9 cellular contexts compared by ENCODE assay signal in the genomic region with DNA sequence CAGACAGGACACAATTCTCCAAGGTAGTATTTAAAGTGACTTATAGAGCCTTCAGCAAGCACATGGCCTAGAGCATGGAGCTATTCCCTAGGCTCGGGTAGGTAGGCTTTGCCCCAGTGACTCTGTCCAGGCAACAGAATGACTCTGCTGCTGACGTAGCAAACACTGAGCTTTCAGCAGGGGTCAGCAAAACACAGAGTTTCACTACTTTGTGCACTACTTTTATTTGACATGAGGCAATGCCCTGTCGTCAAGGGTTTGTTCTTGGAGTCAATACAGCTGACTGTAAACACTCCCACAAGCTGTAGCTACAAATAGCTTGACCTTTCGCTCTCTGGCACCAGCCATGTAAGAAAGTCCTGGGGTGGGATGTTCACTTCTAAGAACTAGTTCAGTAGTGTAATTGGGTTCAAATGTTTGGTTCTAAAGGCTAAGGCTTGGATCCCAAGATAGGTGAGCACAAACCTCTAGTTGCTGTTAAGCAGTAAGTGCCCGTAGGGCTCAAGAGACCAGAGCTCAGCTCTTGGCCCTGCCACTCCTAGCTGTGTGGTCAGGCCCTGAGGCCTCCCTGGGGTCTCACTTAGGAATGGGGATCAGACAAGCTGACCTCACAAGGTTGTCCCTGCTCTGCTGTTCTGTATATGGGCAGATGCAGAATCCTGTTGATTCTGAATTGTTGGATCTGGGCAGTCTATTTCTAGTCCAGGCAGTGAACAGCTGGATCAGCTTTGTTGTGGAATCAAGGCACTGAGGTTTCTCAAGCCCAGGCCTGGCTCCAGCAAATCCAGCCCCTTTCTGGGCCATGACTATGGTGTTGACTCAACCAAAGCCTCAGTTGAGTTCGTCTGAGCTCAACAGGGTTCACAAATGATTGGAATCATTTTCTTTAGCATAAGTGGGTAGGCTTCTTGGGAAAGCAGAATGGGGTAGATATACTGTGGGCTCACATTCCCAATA. TPM values are rescaled to one million over a fixed set of nuclear protein-coding genes. Genes with fewer than 3 reads are reported as not detected.
DNase-seq lines count a peak whose midpoint lies in the region; ATAC-seq and TF ChIP-seq lines count a peak whose summit lies in the region.
"Had no signal": no experiment of that assay in that cellular context is flagged by ENCODE, and none has a peak within 500 bp of the region (broad histone marks: within the 10 kb centered on the region; RNA-seq: fewer than 3 reads in every experiment).

No MANE protein-coding gene starts in this region.

- peak in 1 of 2 donors; percentile 32 for DNase-seq in breast epithelium (ENCODE audit: low spot score in 2 of 2)
- no peak for DNase-seq in MCF 10A (ENCODE audit: unreplicated experiment)
- peak; percentile 98 for DNase-seq in fibroblast of villous mesenchyme (ENCODE audit: low read depth)
- DNase-seq in naive thymus-derived CD4-positive, alpha-beta T cell: no peak
- DNase-seq in NCI-H1694 treated with DMSO at 0.1 percent for 48 hours (lab: John Stamatoyannopoulos, UW): no peak
- no peak for DNase-seq in SHP77 (lab: John Stamatoyannopoulos, UW)
- DNase-seq in activated CD4-positive, alpha-beta T cell treated with anti-CD3 and anti-CD28 coated beads for 4 hours: no peak

- no peaks in the 10 kb centered on the region for H3K9me3 Mint-ChIP-seq in MCF 10A (ENCODE audit: unreplicated experiment)
- H3K9me3 Mint-ChIP-seq in naive thymus-derived CD4-positive, alpha-beta T cell: no peaks in the 10 kb centered on the region

- BruUV-seq in MCF 10A (replicated peaks; lab: Mats Ljungman, UMichigan): no TSS peak

- H3K27me3 Mint-ChIP-seq in MCF 10A (ENCODE audit: insufficient read depth, unreplicated experiment): no peaks in the 10 kb centered on the region
- H3K27me3 Mint-ChIP-seq in naive thymus-derived CD4-positive, alpha-beta T cell: no peaks in the 10 kb centered on the region

- H3K36me3 Mint-ChIP-seq in MCF 10A (ENCODE audit: insufficient read depth, unreplicated experiment): peaks cover 25% of the 10 kb centered on the region
- peaks cover 0 to 12% (median 4%) of the 10 kb centered on the region in 5 donors for H3K36me3 Mint-ChIP-seq in naive thymus-derived CD4-positive, alpha-beta T cell

- intact Hi-C loops in breast epithelium (cut with DNase I; ENCODE audit: low total_unique reads): no loop called here
- intact Hi-C loops in MCF 10A (cut with micrococcal nuclease): no loop called here
- intact Hi-C loops in naive thymus-derived CD4-positive, alpha-beta T cell (cut with micrococcal nuclease): no loop called here

- no peak overlapping the region for H3K4me3 Mint-ChIP-seq in MCF 10A (ENCODE audit: unreplicated experiment)
- no peak overlapping the region for H3K4me3 Mint-ChIP-seq in naive thymus-derived CD4-positive, alpha-beta T cell

- no peak overlapping the region for H3K4me3 ChIP-seq in breast epithelium
- H3K4me3 ChIP-seq in fibroblast of villous mesenchyme (ENCODE audit: low read depth, low read length): no peak overlapping the region
- H3K4me3 ChIP-seq in naive thymus-derived CD4-positive, alpha-beta T cell (ENCODE audit: low read length): no peak overlapping the region

- CTCF ChIA-PET in MCF 10A (lab: Yijun Ruan, JAX): interaction anchor here (0.6 to 1.4 kb wide), 7 partner anchors 11 to 644 kb away, joined by 3 to 4 read pairs (median 3); no protein-coding TSS in a partner anchor
- CTCF ChIA-PET in naive thymus-derived CD4-positive, alpha-beta T cell (lab: Charles Lee): interaction anchor here (0.5 kb wide), 1 partner anchor 250 kb away, joined by 3 read pairs; no protein-coding TSS in a partner anchor

- no peak for ATAC-seq in naive thymus-derived CD4-positive, alpha-beta T cell
- ATAC-seq in HG03108 (IDR thresholded peaks at IDR 0.05; ENCODE audit: unreplicated experiment): no peak

- H3K4me1 ChIP-seq in breast epithelium: peaks cover 0 to 13% of the 10 kb centered on the region in 2 donors
- H3K4me1 ChIP-seq in naive thymus-derived CD4-positive, alpha-beta T cell (ENCODE audit: control insufficient read depth in 2 of 2, insufficient read depth in 2 of 2, low read length in 2 of 2): peaks cover 0 to 18% of the 10 kb centered on the region in 2 donors

- peak overlapping the region; percentile 80 to 92 for H3K27ac ChIP-seq in breast epithelium
- no peak overlapping the region for H3K27ac ChIP-seq in naive thymus-derived CD4-positive, alpha-beta T cell (ENCODE audit: low read depth, low read length)

- H3K27ac Mint-ChIP-seq in MCF 10A (ENCODE audit: low read depth, unreplicated experiment): no peak overlapping the region
- peak overlapping the region in 7 of 9 donors; percentile 30 to 97 (median 76) for H3K27ac Mint-ChIP-seq in naive thymus-derived CD4-positive, alpha-beta T cell

- no peak for TF ChIP-seq CTCF in breast epithelium (IDR thresholded peaks at IDR 0.05)
- no peak for TF ChIP-seq CTCF in MCF 10A (IDR thresholded peaks at IDR 0.05; ENCODE audit: unreplicated experiment)
- peak; percentile 4 for TF ChIP-seq CTCF in fibroblast of villous mesenchyme (IDR thresholded peaks at IDR 0.05; ENCODE audit: insufficient read depth, low read depth, low read length)

- H3K36me3 ChIP-seq in breast epithelium: no peaks in the 10 kb centered on the region
- H3K36me3 ChIP-seq in naive thymus-derived CD4-positive, alpha-beta T cell (ENCODE audit: control insufficient read depth in 2 of 3, insufficient read depth in 3 of 3, low read length in 3 of 3): peaks cover 0 to 3% (median under 1%) of the 10 kb centered on the region in 3 experiments

- no peaks in the 10 kb centered on the region for H3K4me1 Mint-ChIP-seq in MCF 10A (ENCODE audit: insufficient read depth, unreplicated experiment)
- peaks cover 11 to 39% (median 35%) of the 10 kb centered on the region in 7 donors for H3K4me1 Mint-ChIP-seq in naive thymus-derived CD4-positive, alpha-beta T cell

- TF ChIP-seq POLR2A in breast epithelium (IDR thresholded peaks at IDR 0.05): no peak

- H3K9me3 ChIP-seq in breast epithelium: no peaks in the 10 kb centered on the region
- no peaks in the 10 kb centered on the region for H3K9me3 ChIP-seq in naive thymus-derived CD4-positive, alpha-beta T cell (ENCODE audit: control insufficient read depth in 2 of 3, low read length in 3 of 3)

- POLR2A ChIA-PET in MCF 10A (lab: Yijun Ruan, JAX): interaction anchor here (0.5 to 1.5 kb wide), 6 partner anchors 9 to 453 kb away, joined by 3 to 5 read pairs (median 3); no protein-coding TSS in a partner anchor
- POLR2A ChIA-PET in naive thymus-derived CD4-positive, alpha-beta T cell (lab: Charles Lee): interaction anchor here (0.6 to 2.3 kb wide), 4 partner anchors 18 to 1830 kb away, joined by 3 to 9 read pairs (median 3); a partner anchor contains a TSS

- H3K27me3 ChIP-seq in breast epithelium: no peaks in the 10 kb centered on the region
- no peaks in the 10 kb centered on the region for H3K27me3 ChIP-seq in naive thymus-derived CD4-positive, alpha-beta T cell (ENCODE audit: control insufficient read depth in 2 of 2, insufficient read depth in 2 of 2, low read length in 2 of 2)

RNA-seq across cellular contexts. Expression of a gene that starts 10.7 kb away (rescaled TPM):
- total RNA-seq in breast epithelium (not detected), MCF 10A (2022) (not detected in 2 replicates), fibroblast of villous mesenchyme (not detected in 2 replicates)
- total RNA-seq in naive thymus-derived CD4-positive, alpha-beta T cell: not detected
- not detected for polyA plus RNA-seq in naive thymus-derived CD4-positive, alpha-beta T cell
- total RNA-seq: dermis microvascular lymphatic vessel endothelial cell had no signal

RNA-seq across cellular contexts. Expression of a gene that starts 26.8 kb away (rescaled TPM):
- total RNA-seq in breast epithelium: 100 to 1,000 TPM in 1 of 3 donors, 10 to 100 TPM in 2; 76.0 to 192 (median 80.5) TPM
- total RNA-seq in MCF 10A (2022): 21.2 and 26.1 TPM in 2 replicates
- total RNA-seq in fibroblast of villous mesenchyme: 43.2 and 58.7 TPM in 2 replicates
- total RNA-seq in naive thymus-derived CD4-positive, alpha-beta T cell: 10 to 100 TPM; 33.5 to 52.1 (median 45.2) TPM
- 10 to 100 TPM; 52.5 to 54.3 TPM for polyA plus RNA-seq in naive thymus-derived CD4-positive, alpha-beta T cell

RNA-seq across cellular contexts. Expression of a gene that starts 47.8 kb away (rescaled TPM):
- total RNA-seq in breast epithelium (1 to 10 TPM; 1.9 to 7.5 (median 5.9) TPM), MCF 10A (2022) (0.12 TPM in 1 of 2 replicates, not detected in the other), fibroblast of villous mesenchyme (0.32 TPM in 1 of 2 replicates, not detected in the other)
- under 1 TPM; 0.08 to 0.39 (median 0.19) TPM for total RNA-seq in naive thymus-derived CD4-positive, alpha-beta T cell
- polyA plus RNA-seq in naive thymus-derived CD4-positive, alpha-beta T cell: under 1 TPM in 1 of 2 donors, not detected in 1; 0.10 TPM

RNA-seq across cellular contexts. Expression of a gene that starts 48.3 kb away (rescaled TPM):
- total RNA-seq in breast epithelium: 1 to 10 TPM; 3.9 to 5.3 (median 4.4) TPM
- total RNA-seq in MCF 10A (2022): 1.1 and 1.5 TPM in 2 replicates
- total RNA-seq in fibroblast of villous mesenchyme: 3.9 and 7.4 TPM in 2 replicates
- 1 to 10 TPM; 3.0 to 9.6 (median 3.3) TPM for total RNA-seq in naive thymus-derived CD4-positive, alpha-beta T cell
- 1 to 10 TPM; 3.5 to 3.8 TPM for polyA plus RNA-seq in naive thymus-derived CD4-positive, alpha-beta T cell
